In the genomic region with DNA sequence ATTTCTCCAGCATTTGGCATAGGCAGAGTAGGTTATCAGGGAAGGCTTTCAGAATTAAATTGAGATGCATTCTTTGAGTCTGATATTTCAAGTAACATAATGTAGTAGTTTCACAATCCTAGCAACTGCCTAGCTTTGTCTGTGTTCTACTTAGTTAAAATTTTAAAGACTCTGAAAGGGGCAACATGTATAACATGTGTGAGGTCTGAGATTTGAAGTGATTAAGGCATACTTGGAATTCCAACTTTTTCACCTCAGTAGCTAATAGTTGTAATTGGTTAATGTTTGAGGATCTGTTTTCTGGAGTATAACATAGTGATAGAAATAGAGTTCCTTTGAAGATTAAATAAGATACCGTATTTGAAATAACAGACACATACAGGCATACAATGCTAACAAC, we compare ENCODE assay signal across 28 cellular contexts.
"Had no signal": no experiment of that assay in that cellular context is flagged by ENCODE, and none has a peak within 500 bp of the region (broad histone marks: within the 10 kb centered on the region; RNA-seq: fewer than 3 reads in every experiment).

No MANE protein-coding gene starts in this region.

- ATAC-seq: activated CD4-positive, CD25-positive, alpha-beta regulatory T cell treated with anti-CD3 and anti-CD28 coated beads, Interleukin-2, amount 50 U/mL, for 24 hours; activated CD8-positive, alpha-beta T cell treated with anti-CD3 and anti-CD28 coated beads for 36 hours; activated T-cell treated with anti-CD3 and anti-CD28 coated beads, Interleukin-2, amount 50 U/mL, for 4 hours; activated T-helper 17 cell treated with anti-CD3 and anti-CD28 coated beads, Interleukin-2, amount 50 U/mL, for 72 hours; gastroesophageal sphincter; T-cell had no signal

- H3K27ac ChIP-seq: ascending aorta, breast epithelium, cardiac muscle cell, colonic mucosa, esophagus muscularis mucosa, gastroesophageal sphincter, WERI-Rb-1 had no signal

- DNase-seq: activated B cell treated with CpG ODN at 0.5 μM for 24 hours; activated CD4-positive, alpha-beta T cell treated with anti-CD3 and anti-CD28 coated beads for 48 hours; activated CD4-positive, alpha-beta T cell treated with anti-CD3 and anti-CD28 coated beads, Interleukin-2, amount 50 U/mL, for 1 hour; activated CD4-positive, alpha-beta T cell treated with anti-CD3 and anti-CD28 coated beads, Interleukin-2, amount 50 U/mL, for 48 hours; activated CD8-positive, alpha-beta memory T cell treated with anti-CD3 and anti-CD28 coated beads for 24 hours; activated CD8-positive, alpha-beta T cell treated with anti-CD3 and anti-CD28 coated beads for 36 hours; activated effector memory CD4-positive, alpha-beta T cell treated with anti-CD3 and anti-CD28 coated beads, Interleukin-2, amount 50 U/mL, for 16 hours; activated naive CD4-positive, alpha-beta T cell treated with anti-CD3 and anti-CD28 coated beads for 36 hours; activated naive CD8-positive, alpha-beta T cell treated with anti-CD3 and anti-CD28 coated beads for 36 hours; activated T-cell treated with anti-CD3 and anti-CD28 coated beads, Interleukin-2, amount 50 U/mL, for 4 hours; central memory CD4-positive, alpha-beta T cell; cerebellar nuclear complex; colonic mucosa; effector CD8-positive, alpha-beta T cell; erythroblast; foreskin melanocyte; head of caudate nucleus; SW 1271; T-cell; T1000; WERI-Rb-1 had no signal

- H3K9me3 ChIP-seq: ascending aorta, colonic mucosa had no signal

- H3K27me3 ChIP-seq: ascending aorta, breast epithelium, cardiac muscle cell, colonic mucosa, esophagus muscularis mucosa, gastroesophageal sphincter had no signal

- H3K4me1 ChIP-seq: ascending aorta, breast epithelium, colonic mucosa, esophagus muscularis mucosa, gastroesophageal sphincter had no signal

- H3K4me3 ChIP-seq: ascending aorta, breast epithelium, cardiac muscle cell, colonic mucosa, esophagus muscularis mucosa, gastroesophageal sphincter had no signal

- H3K36me3 ChIP-seq: ascending aorta, breast epithelium, cardiac muscle cell, colonic mucosa, esophagus muscularis mucosa, gastroesophageal sphincter, WERI-Rb-1 had no signal
